In the genomic region with DNA sequence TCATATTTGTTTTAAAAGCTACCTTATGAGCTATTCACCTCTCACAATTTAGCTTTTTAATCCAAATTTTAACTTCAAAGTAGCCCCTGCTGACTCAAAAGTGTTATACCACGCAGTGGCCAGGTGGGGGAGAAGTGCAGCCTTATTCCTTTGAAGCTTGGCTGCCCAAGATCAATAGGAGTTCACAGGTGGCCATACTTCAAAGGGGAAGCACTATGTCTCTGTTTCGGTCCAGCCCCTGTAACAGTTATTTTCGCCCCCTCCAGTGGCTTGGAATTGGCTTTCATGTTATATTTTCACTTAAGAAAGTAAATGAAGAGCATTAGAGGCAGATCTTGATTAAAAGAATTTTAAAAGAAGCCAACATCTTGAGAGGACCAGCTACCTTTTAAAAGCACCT, we compare ENCODE assay signal across 8 cellular contexts.
DNase-seq lines count a peak whose midpoint lies in the region; ATAC-seq and TF ChIP-seq lines count a peak whose summit lies in the region.

No MANE protein-coding gene starts in this region.

- ATAC-seq in GM19455 (IDR thresholded peaks at IDR 0.05; ENCODE audit: unreplicated experiment) (peak; percentile 97), HG03354 (IDR thresholded peaks at IDR 0.05; ENCODE audit: poor library complexity, severe bottlenecking, unreplicated experiment) (peak; percentile 100)
- no peak for ATAC-seq in naive thymus-derived CD8-positive, alpha-beta T cell

- H3K4me3 Mint-ChIP-seq in brain: no peak overlapping the region
- no peak overlapping the region for H3K4me3 Mint-ChIP-seq in mesothelial cell of epicardium
- no peak overlapping the region for H3K4me3 Mint-ChIP-seq in naive thymus-derived CD8-positive, alpha-beta T cell

- H3K9me3 Mint-ChIP-seq in brain (peaks cover 0 to 3% (median 0%) of the 10 kb centered on the region in 5 experiments), mesothelial cell of epicardium (peaks cover 5% of the 10 kb centered on the region)
- peaks cover 0 to 8% (median 0%) of the 10 kb centered on the region in 9 donors for H3K9me3 Mint-ChIP-seq in naive thymus-derived CD8-positive, alpha-beta T cell

- H3K27ac Mint-ChIP-seq in brain: no peak overlapping the region
- H3K27ac Mint-ChIP-seq in mesothelial cell of epicardium: no peak overlapping the region
- H3K27ac Mint-ChIP-seq in naive thymus-derived CD8-positive, alpha-beta T cell: no peak overlapping the region

- TF ChIP-seq CTCF in brain (conservative IDR thresholded peaks at IDR 0.05) (peak; percentile 55 to 76), mesothelial cell of epicardium (IDR thresholded peaks at IDR 0.05; ENCODE audit: unreplicated experiment) (peak; percentile 72)

- H3K27me3 Mint-ChIP-seq in brain (no peaks in the 10 kb centered on the region), mesothelial cell of epicardium (ENCODE audit: low read depth) (no peaks in the 10 kb centered on the region)
- no peaks in the 10 kb centered on the region for H3K27me3 Mint-ChIP-seq in naive thymus-derived CD8-positive, alpha-beta T cell

- no peaks in the 10 kb centered on the region for H3K4me1 Mint-ChIP-seq in brain
- peaks cover 3% of the 10 kb centered on the region for H3K4me1 Mint-ChIP-seq in mesothelial cell of epicardium
- H3K4me1 Mint-ChIP-seq in naive thymus-derived CD8-positive, alpha-beta T cell: no peaks in the 10 kb centered on the region

- DNase-seq in G401 (ENCODE audit: low spot score) (peak; percentile 25), NCI-H510A treated with DMSO at 0.1 percent for 48 hours (lab: John Stamatoyannopoulos, UW) (peak; percentile 33), mesothelial cell of epicardium (ENCODE audit: low spot score in 2 of 2, unreplicated experiment in 2 of 2) (peak in 1 of 2 experiments; percentile 47), occipital lobe (lab: John Stamatoyannopoulos, UW) (no peak)
- DNase-seq in naive thymus-derived CD8-positive, alpha-beta T cell: no peak

- POLR2A ChIA-PET in naive thymus-derived CD8-positive, alpha-beta T cell (lab: Charles Lee): no interaction called here

- no peaks in the 10 kb centered on the region for H3K36me3 Mint-ChIP-seq in brain
- no peaks in the 10 kb centered on the region for H3K36me3 Mint-ChIP-seq in mesothelial cell of epicardium
- no peaks in the 10 kb centered on the region for H3K36me3 Mint-ChIP-seq in naive thymus-derived CD8-positive, alpha-beta T cell

- in situ Hi-C loops in G401 (cut with HindIII; ENCODE audit: low sequenced_read_pairs): no loop called here

Comparison
In these comparisons a context has a peak if more than half of its experiments do, and no peak if none do; other contexts are left out.
1. DNase-seq: peak in G401 (single experiment) and NCI-H510A treated with DMSO at 0.1 percent for 48 hours (single experiment); none in naive thymus-derived CD8-positive, alpha-beta T cell (0 of 10) and occipital lobe (single experiment).
2. ATAC-seq: peak in GM19455 (single experiment) and HG03354 (single experiment); none in naive thymus-derived CD8-positive, alpha-beta T cell (0 of 2).